Comparison of ENCODE assay signal across 1 cellular context in genomic region chr9:122350577-122351355, GRCh38.
TF ChIP-seq lines count a peak whose summit lies in the region.

No MANE protein-coding gene starts in this region.

TF ChIP-seq in GM23338, 12 proteins besides CTCF, POLR2A, EP300 and RAD21 (continued from another document):
- TF ChIP-seq ZNF462 (CRISPR knock-in tag; IDR thresholded peaks at IDR 0.05) (no peak), ZNF331 (CRISPR knock-in tag; IDR thresholded peaks at IDR 0.05; ENCODE audit: low read depth) (no peak)
